ENCODE assay signal across 8 cellular contexts in the genomic region with DNA sequence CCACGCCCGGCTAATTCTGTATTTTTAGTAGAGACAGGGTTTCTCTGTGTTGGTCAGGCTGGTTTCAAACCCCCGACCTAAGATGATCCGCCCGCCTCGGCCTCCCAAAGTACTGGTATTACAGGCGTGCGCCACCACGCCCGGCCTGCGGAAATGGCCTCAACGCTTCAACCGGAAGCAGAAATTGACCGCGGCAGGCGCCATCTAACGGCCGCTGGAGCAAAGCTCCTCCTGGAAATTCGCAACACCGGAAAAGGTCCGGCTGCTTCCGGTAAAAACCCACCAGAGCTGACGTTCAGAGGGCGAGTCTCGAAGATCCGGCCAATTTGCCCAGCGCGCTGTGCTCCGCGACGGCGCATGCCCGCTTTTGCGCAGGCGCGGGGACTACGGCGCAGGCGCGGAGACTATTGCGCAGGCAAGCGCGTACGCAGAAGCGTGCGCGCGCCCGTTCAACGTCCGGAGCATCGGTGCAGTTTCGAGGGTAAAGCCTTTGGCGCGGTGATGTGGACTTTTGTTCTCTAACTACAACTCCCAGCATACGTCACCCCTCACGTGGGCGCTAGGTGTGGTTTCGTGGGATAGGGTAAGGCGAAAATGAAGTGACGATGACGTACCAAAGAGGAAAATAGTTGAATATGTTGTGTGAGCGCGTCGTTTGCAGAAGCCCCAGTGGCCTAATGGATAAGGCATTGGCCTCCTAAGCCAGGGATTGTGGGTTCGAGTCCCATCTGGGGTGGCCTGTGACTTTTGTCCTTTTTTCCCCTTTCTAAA. TPM values are rescaled to one million over a fixed set of nuclear protein-coding genes. Genes with fewer than 3 reads are reported as not detected.
DNase-seq lines count a peak whose midpoint lies in the region; ATAC-seq and TF ChIP-seq lines count a peak whose summit lies in the region.

No MANE protein-coding gene starts in this region.

- H3K4me1 Mint-ChIP-seq in natural killer cell = peaks cover 28 to 31% of the 10 kb centered on the region in 2 donors

- H3K27me3 Mint-ChIP-seq in natural killer cell (ENCODE audit: low read depth in 2 of 2) = peaks cover 4 to 8% of the 10 kb centered on the region in 2 donors

- POLR2A ChIA-PET in RWPE1 (lab: Yijun Ruan, JAX; ENCODE audit: low non-redundant PET) = interaction anchor here (1.0 kb wide), 1 partner anchor 20 kb away, joined by 4 read pairs; the partner anchor contains the start of gene LUC7L2

- peaks cover 11% of the 10 kb centered on the region for H3K36me3 Mint-ChIP-seq in natural killer cell

- peak overlapping the region; percentile 98 for H3K27ac ChIP-seq in RWPE1

- peak; percentile 73 to 91 (median 81) for ATAC-seq in natural killer cell

- TF ChIP-seq CTCF in RWPE1 (conservative IDR thresholded peaks at IDR 0.05; ENCODE audit: low read depth) = peak; percentile 91
- TF ChIP-seq CTCF in natural killer cell (IDR thresholded peaks at IDR 0.05) = no peak

- H3K36me3 ChIP-seq in H7 (replicated peaks; ENCODE audit: control insufficient read depth, insufficient read depth, low read length) = no peaks in the 10 kb centered on the region; the same call in 1 of the 2 replicates

- DNase-seq in ELR (ENCODE audit: low read depth) (peak; percentile 98), H7 (peak; percentile 95), LoVo (ENCODE audit: low spot score) (peak; percentile 100), RWPE1 (ENCODE audit: low spot score) (peak; percentile 94), fibroblast of peridontal ligament (ENCODE audit: extremely low read depth) (peak; percentile 100), natural killer cell (peak; percentile 94)
- peak; percentile 98 for DNase-seq in activated T-helper 9 cell treated with anti-CD3 and anti-CD28 coated beads, Interleukin-2, amount 50 U/mL, for 16 hours (ENCODE audit: low read depth)
- peak; percentile 95 to 99 (median 98) for DNase-seq in stimulated activated naive CD4-positive, alpha-beta T cell (lab: John Stamatoyannopoulos, UW)

- CTCF ChIA-PET in RWPE1 (lab: Yijun Ruan, JAX) = interaction anchor here (0.7 to 0.8 kb wide), 3 partner anchors 94 to 230 kb away, joined by 3 to 4 read pairs (median 3); no protein-coding TSS in a partner anchor

- H3K27me3 ChIP-seq in H7 (ENCODE audit: control insufficient read depth, insufficient read depth, low read length) = no peaks in the 10 kb centered on the region

- peak overlapping the region; percentile 98 for H3K4me3 Mint-ChIP-seq in natural killer cell

- H3K27ac Mint-ChIP-seq in natural killer cell = peak overlapping the region; percentile 100

- peaks cover 2 to 8% of the 10 kb centered on the region in 2 donors for H3K9me3 Mint-ChIP-seq in natural killer cell

- peak overlapping the region; percentile 96 for H3K4me3 ChIP-seq in H7 (ENCODE audit: insufficient read depth, low read depth, low read length)

- intact Hi-C loops in natural killer cell (cut with micrococcal nuclease) = loop anchor here (1.0 to 2.0 kb wide), 4 partner anchors 19 to 837 kb away; partner anchors contain the start of genes KDM7A, LUC7L2, UBN2 and ZC3HAV1

RNA-seq across cellular contexts. Expression of gene FMC1, which starts 0.9 kb away (rescaled TPM):
- 24.7 and 32.6 TPM in 2 replicates for total RNA-seq in H7 (2014; rRNA removed; shearing (Covaris generic))
- 1 to 10 TPM; 5.1 to 7.2 (median 6.9) TPM for total RNA-seq in natural killer cell

RNA-seq across cellular contexts. Expression of gene LUC7L2, which starts 19.5 kb away (rescaled TPM):
- total RNA-seq in H7 (2014; rRNA removed; shearing (Covaris generic)) = 43.4 and 53.7 TPM in 2 replicates
- total RNA-seq in natural killer cell = 100 to 1,000 TPM; 183 to 192 (median 186) TPM

Comparison
In these comparisons a context has a peak if more than half of its experiments do, and no peak if none do; other contexts are left out.
1. Peak in every context shown above with its lines: DNase-seq, ATAC-seq, H3K4me3 ChIP-seq and H3K27ac ChIP-seq.